In the genomic region with DNA sequence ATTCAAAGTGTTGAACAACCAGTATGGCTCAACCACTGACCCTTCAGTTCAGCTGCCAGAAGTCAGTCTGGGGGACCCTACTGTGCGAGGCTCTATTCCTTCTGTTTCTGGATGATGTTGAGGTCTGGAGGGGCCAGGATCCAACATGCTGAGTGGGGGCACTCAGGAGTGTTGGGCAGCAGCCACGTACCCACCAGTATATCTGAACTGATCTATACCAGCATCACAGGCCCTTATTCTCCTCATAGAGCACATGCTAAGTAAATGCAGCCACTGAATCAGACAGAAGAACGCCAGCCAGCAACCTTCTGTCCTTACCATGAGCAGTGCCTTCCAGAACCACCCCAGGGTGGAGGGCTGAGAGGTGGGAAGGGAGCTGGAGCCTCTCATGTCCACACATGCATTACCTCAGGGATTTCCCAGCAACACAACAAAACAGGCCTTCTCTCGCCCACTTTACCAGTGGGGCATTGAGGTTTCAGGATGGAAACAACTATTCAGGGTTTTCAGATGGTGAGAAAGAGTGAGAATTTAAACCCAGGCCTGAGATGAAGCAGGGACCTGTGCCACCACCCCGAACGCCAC, we compare ENCODE assay signal across 1 cellular context.
TF ChIP-seq lines count a peak whose summit lies in the region.

No MANE protein-coding gene starts in this region.

TF ChIP-seq in GM23338, 12 proteins besides CTCF, POLR2A, EP300 and RAD21 (continued from another document):
- TF ChIP-seq, protein P1, sequence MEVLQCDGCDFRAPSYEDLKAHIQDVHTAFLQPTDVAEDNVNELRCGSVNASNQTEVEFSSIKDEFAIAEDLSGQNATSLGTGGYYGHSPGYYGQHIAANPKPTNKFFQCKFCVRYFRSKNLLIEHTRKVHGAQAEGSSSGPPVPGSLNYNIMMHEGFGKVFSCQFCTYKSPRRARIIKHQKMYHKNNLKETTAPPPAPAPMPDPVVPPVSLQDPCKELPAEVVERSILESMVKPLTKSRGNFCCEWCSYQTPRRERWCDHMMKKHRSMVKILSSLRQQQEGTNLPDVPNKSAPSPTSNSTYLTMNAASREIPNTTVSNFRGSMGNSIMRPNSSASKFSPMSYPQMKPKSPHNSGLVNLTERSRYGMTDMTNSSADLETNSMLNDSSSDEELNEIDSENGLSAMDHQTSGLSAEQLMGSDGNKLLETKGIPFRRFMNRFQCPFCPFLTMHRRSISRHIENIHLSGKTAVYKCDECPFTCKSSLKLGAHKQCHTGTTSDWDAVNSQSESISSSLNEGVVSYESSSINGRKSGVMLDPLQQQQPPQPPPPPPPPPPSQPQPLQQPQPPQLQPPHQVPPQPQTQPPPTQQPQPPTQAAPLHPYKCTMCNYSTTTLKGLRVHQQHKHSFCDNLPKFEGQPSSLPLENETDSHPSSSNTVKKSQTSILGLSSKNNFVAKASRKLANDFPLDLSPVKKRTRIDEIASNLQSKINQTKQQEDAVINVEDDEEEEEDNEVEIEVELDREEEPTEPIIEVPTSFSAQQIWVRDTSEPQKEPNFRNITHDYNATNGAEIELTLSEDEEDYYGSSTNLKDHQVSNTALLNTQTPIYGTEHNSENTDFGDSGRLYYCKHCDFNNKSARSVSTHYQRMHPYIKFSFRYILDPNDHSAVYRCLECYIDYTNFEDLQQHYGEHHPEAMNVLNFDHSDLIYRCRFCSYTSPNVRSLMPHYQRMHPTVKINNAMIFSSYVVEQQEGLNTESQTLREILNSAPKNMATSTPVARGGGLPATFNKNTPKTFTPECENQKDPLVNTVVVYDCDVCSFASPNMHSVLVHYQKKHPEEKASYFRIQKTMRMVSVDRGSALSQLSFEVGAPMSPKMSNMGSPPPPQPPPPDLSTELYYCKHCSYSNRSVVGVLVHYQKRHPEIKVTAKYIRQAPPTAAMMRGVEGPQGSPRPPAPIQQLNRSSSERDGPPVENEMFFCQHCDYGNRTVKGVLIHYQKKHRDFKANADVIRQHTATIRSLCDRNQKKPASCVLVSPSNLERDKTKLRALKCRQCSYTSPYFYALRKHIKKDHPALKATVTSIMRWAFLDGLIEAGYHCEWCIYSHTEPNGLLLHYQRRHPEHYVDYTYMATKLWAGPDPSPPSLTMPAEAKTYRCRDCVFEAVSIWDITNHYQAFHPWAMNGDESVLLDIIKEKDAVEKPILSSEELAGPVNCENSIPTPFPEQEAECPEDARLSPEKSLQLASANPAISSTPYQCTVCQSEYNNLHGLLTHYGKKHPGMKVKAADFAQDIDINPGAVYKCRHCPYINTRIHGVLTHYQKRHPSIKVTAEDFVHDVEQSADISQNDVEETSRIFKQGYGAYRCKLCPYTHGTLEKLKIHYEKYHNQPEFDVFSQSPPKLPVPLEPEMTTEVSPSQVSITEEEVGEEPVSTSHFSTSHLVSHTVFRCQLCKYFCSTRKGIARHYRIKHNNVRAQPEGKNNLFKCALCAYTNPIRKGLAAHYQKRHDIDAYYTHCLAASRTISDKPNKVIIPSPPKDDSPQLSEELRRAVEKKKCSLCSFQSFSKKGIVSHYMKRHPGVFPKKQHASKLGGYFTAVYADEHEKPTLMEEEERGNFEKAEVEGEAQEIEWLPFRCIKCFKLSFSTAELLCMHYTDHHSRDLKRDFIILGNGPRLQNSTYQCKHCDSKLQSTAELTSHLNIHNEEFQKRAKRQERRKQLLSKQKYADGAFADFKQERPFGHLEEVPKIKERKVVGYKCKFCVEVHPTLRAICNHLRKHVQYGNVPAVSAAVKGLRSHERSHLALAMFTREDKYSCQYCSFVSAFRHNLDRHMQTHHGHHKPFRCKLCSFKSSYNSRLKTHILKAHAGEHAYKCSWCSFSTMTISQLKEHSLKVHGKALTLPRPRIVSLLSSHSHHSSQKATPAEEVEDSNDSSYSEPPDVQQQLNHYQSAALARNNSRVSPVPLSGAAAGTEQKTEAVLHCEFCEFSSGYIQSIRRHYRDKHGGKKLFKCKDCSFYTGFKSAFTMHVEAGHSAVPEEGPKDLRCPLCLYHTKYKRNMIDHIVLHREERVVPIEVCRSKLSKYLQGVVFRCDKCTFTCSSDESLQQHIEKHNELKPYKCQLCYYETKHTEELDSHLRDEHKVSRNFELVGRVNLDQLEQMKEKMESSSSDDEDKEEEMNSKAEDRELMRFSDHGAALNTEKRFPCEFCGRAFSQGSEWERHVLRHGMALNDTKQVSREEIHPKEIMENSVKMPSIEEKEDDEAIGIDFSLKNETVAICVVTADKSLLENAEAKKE (CRISPR knock-in tag; IDR thresholded peaks at IDR 0.05), result no peak
- TF ChIP-seq, protein P2, sequence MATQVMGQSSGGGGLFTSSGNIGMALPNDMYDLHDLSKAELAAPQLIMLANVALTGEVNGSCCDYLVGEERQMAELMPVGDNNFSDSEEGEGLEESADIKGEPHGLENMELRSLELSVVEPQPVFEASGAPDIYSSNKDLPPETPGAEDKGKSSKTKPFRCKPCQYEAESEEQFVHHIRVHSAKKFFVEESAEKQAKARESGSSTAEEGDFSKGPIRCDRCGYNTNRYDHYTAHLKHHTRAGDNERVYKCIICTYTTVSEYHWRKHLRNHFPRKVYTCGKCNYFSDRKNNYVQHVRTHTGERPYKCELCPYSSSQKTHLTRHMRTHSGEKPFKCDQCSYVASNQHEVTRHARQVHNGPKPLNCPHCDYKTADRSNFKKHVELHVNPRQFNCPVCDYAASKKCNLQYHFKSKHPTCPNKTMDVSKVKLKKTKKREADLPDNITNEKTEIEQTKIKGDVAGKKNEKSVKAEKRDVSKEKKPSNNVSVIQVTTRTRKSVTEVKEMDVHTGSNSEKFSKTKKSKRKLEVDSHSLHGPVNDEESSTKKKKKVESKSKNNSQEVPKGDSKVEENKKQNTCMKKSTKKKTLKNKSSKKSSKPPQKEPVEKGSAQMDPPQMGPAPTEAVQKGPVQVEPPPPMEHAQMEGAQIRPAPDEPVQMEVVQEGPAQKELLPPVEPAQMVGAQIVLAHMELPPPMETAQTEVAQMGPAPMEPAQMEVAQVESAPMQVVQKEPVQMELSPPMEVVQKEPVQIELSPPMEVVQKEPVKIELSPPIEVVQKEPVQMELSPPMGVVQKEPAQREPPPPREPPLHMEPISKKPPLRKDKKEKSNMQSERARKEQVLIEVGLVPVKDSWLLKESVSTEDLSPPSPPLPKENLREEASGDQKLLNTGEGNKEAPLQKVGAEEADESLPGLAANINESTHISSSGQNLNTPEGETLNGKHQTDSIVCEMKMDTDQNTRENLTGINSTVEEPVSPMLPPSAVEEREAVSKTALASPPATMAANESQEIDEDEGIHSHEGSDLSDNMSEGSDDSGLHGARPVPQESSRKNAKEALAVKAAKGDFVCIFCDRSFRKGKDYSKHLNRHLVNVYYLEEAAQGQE (IDR thresholded peaks at IDR 0.05; ENCODE audit: unreplicated experiment), result no peak
- TF ChIP-seq STAT1 (IDR thresholded peaks at IDR 0.05; ENCODE audit: unreplicated experiment) (no peak), EZH2phosphoT487 (IDR thresholded peaks at IDR 0.05; ENCODE audit: unreplicated experiment) (no peak), CREB1 (CRISPR knock-in tag; IDR thresholded peaks at IDR 0.05; ENCODE audit: low read depth) (no peak), EZH2 (IDR thresholded peaks at IDR 0.05; ENCODE audit: low read depth, unreplicated experiment) (no peak), ZNF331 (CRISPR knock-in tag; IDR thresholded peaks at IDR 0.05; ENCODE audit: low read depth) (no peak), POLR2AphosphoS5 (IDR thresholded peaks at IDR 0.05; ENCODE audit: low read depth) (no peak), JUNB (IDR thresholded peaks at IDR 0.05; ENCODE audit: unreplicated experiment) (no peak), NANOG (IDR thresholded peaks at IDR 0.05; ENCODE audit: borderline replicate concordance) (no peak)
